26 cellular contexts compared by ENCODE assay signal in genomic region chr6:149701699-149702098, GRCh38. TPM values are rescaled to one million over a fixed set of nuclear protein-coding genes. Genes with fewer than 3 reads are reported as not detected.
A peak's percentile ranks its signal among the peaks of the same experiment; 100 is the strongest.
DNase-seq lines count a peak whose midpoint lies in the region; ATAC-seq, FAIRE-seq and TF ChIP-seq lines count a peak whose summit lies in the region.
"Had no signal": no experiment of that assay in that cellular context is flagged by ENCODE, and none has a peak within 500 bp of the region (broad histone marks: within the 10 kb centered on the region; RNA-seq: fewer than 3 reads in every experiment).

No MANE protein-coding gene starts in this region.

- DNase-seq in MCF 10A (ENCODE audit: unreplicated experiment), result no peak
- no peak for DNase-seq in mammary epithelial cell
- no peak for DNase-seq in K562 (ENCODE audit: extremely low read depth in 1 of 4, low spot score in 3 of 4)
- no peak for DNase-seq in Ammon's horn (ENCODE audit: low spot score)
- no peak for DNase-seq in stimulated activated naive B cell treated with anti-CD40 and anti-IgM and Interleukin-4, amounts not matched to agents 10 μg/mL and 1 μg/mL and 100 μg/mL, for 72 hours
- DNase-seq: 8988T; activated CD4-positive, alpha-beta T cell treated with anti-CD3 and anti-CD28 coated beads, Interleukin-2, amount 50 U/mL, for 48 hours; activated naive CD4-positive, alpha-beta T cell; activated T-cell treated with anti-CD3 and anti-CD28 coated beads for 4 hours; body of pancreas; DMS 273 treated with DMSO at 0.1 percent for 48 hours; islet precursor cell; MV-4-11; NCI-H2029; NCI-H510A treated with DMSO at 0.1 percent for 48 hours; SHP77; T-helper 1 cell; WERI-Rb-1 had no signal

- peaks cover 12% of the 10 kb centered on the region for H3K4me1 ChIP-seq in mammary epithelial cell (ENCODE audit: insufficient read depth, low read length)
- H3K4me1 ChIP-seq in K562 (replicated peaks in 1 of 2; ENCODE audit: control insufficient read depth in 2 of 2, insufficient read depth in 2 of 2, low read length in 2 of 2), result no peaks in the 10 kb centered on the region
- peaks cover 9% of the 10 kb centered on the region for H3K4me1 ChIP-seq in iPS-18a (ENCODE audit: control insufficient read depth, low read depth, low read length)
- H3K4me1 ChIP-seq: body of pancreas had no signal

- H3K9ac ChIP-seq in mammary epithelial cell (ENCODE audit: insufficient read depth, low read length) (no peak overlapping the region), K562 (ENCODE audit: insufficient read depth in 1 of 2, low read depth in 2 of 2, low read length in 2 of 2) (no peak overlapping the region), iPS-18a (ENCODE audit: low read length) (peak overlapping the region; percentile 23)

- H3K4me1 Mint-ChIP-seq in MCF 10A (ENCODE audit: insufficient read depth, unreplicated experiment), result peaks cover 22% of the 10 kb centered on the region
- peaks cover 10 to 12% of the 10 kb centered on the region in 2 donors for H3K4me1 Mint-ChIP-seq in stimulated activated naive B cell treated with anti-CD40 and anti-IgM and Interleukin-4, amounts not matched to agents 10 μg/mL and 1 μg/mL and 100 μg/mL, for 72 hours

- H3K4me3 Mint-ChIP-seq in MCF 10A (ENCODE audit: unreplicated experiment), result no peak overlapping the region
- H3K4me3 Mint-ChIP-seq in stimulated activated naive B cell treated with anti-CD40 and anti-IgM and Interleukin-4, amounts not matched to agents 10 μg/mL and 1 μg/mL and 100 μg/mL, for 72 hours, result no peak overlapping the region
- H3K4me3 Mint-ChIP-seq: memory B cell had no signal

- H3K27ac Mint-ChIP-seq in MCF 10A (ENCODE audit: low read depth, unreplicated experiment), result peak overlapping the region; percentile 44
- H3K27ac Mint-ChIP-seq in stimulated activated naive B cell treated with anti-CD40 and anti-IgM and Interleukin-4, amounts not matched to agents 10 μg/mL and 1 μg/mL and 100 μg/mL, for 72 hours, result no peak overlapping the region
- H3K27ac Mint-ChIP-seq: memory B cell had no signal

- intact Hi-C loops in MCF 10A (cut with micrococcal nuclease) (no loop called here), mammary epithelial cell (cut with micrococcal nuclease) (no loop called here), K562 (cut with micrococcal nuclease) (no loop called here)

- TSS peak; percentile 20 for BruUV-seq in MCF 10A (replicated peaks; lab: Mats Ljungman, UMichigan)
- no TSS peak for BruUV-seq in mammary epithelial cell (replicated peaks; lab: Mats Ljungman, UMichigan)
- BruUV-seq in K562 (replicated peaks; lab: Mats Ljungman, UMichigan), result no TSS peak

- CTCF ChIA-PET in MCF 10A (lab: Yijun Ruan, JAX), result interaction anchor here (0.6 to 0.8 kb wide), 2 partner anchors 15 to 112 kb away, joined by 3 read pairs; no protein-coding TSS in a partner anchor
- CTCF ChIA-PET in mammary epithelial cell (lab: Charles Lee; ENCODE audit: low non-redundant PET), result no interaction called here
- CTCF ChIA-PET in K562 (lab: Yijun Ruan, JAX; ENCODE audit: low intra/inter-chr PET ratio), result no interaction called here

- no peak overlapping the region for H3K4me2 ChIP-seq in mammary epithelial cell (ENCODE audit: insufficient read depth, low read depth, low read length)
- no peak overlapping the region for H3K4me2 ChIP-seq in K562 (ENCODE audit: insufficient read depth, low read length)

- no peaks in the 10 kb centered on the region for H3K27me3 Mint-ChIP-seq in MCF 10A (ENCODE audit: insufficient read depth, unreplicated experiment)
- H3K27me3 Mint-ChIP-seq in stimulated activated naive B cell treated with anti-CD40 and anti-IgM and Interleukin-4, amounts not matched to agents 10 μg/mL and 1 μg/mL and 100 μg/mL, for 72 hours, result no peaks in the 10 kb centered on the region
- H3K27me3 Mint-ChIP-seq: memory B cell had no signal

- POLR2A ChIA-PET in MCF 10A (lab: Yijun Ruan, JAX), result interaction anchor here (4.5 kb wide), 1 partner anchor 15 kb away, joined by 64 read pairs; the partner anchor contains the start of gene LATS1
- POLR2A ChIA-PET in K562 (lab: Yijun Ruan, JAX), result interaction anchor here (0.6 to 2.7 kb wide), 3 partner anchors 10 to 15 kb away, joined by 3 to 14 read pairs (median 4); partner anchors contain the start of gene LATS1

- no peak for ATAC-seq in K562
- ATAC-seq in GM18511 (IDR thresholded peaks at IDR 0.05; ENCODE audit: unreplicated experiment), result no peak
- no peak for ATAC-seq in HG02763 (IDR thresholded peaks at IDR 0.05; ENCODE audit: unreplicated experiment)
- no peak for ATAC-seq in stimulated activated naive B cell treated with anti-CD40 and anti-IgM and Interleukin-4, amounts not matched to agents 10 μg/mL and 1 μg/mL and 100 μg/mL, for 72 hours (replicated peaks)
- ATAC-seq: body of pancreas had no signal

- no peak for TF ChIP-seq RAD21 in K562 (CRISPR knock-in tag; conservative IDR thresholded peaks at IDR 0.05 in 1 of 2, IDR thresholded peaks at IDR 0.05 in 1 of 2)

- 86% methylated on average over 7 of the region's 7 CpGs for WGBS in mammary epithelial cell (ENCODE audit: low coverage, missing lambda C conversion rate)
- 88% methylated on average over 7 of the region's 7 CpGs for WGBS in K562 (ENCODE audit: insufficient coverage, low coverage, missing lambda C conversion rate)

- H3K27me3 ChIP-seq in mammary epithelial cell (ENCODE audit: insufficient read depth, low read length) (no peaks in the 10 kb centered on the region), K562 (ENCODE audit: control insufficient read depth in 2 of 2, insufficient read depth in 2 of 2, low read length in 2 of 2) (no peaks in the 10 kb centered on the region), iPS-18a (ENCODE audit: control insufficient read depth, insufficient read depth, low read length) (no peaks in the 10 kb centered on the region)
- H3K27me3 ChIP-seq: body of pancreas had no signal

- no peak for TF ChIP-seq EP300 in K562 (IDR thresholded peaks at IDR 0.05; ENCODE audit: low read length)

- TF ChIP-seq CTCF in MCF 10A (IDR thresholded peaks at IDR 0.05; ENCODE audit: unreplicated experiment) (no peak), mammary epithelial cell (conservative IDR thresholded peaks at IDR 0.05 in 1 of 2, IDR thresholded peaks at IDR 0.05 in 1 of 2; ENCODE audit: extremely low read depth in 1 of 2, insufficient read depth in 1 of 2, low read depth in 1 of 2, low read length in 2 of 2) (no peak), K562 (IDR thresholded peaks at IDR 0.05 in 2 of 3, conservative IDR thresholded peaks at IDR 0.05 in 1 of 3; ENCODE audit: insufficient read depth in 2 of 3, low read depth in 1 of 3, low read length in 3 of 3) (no peak)

- peaks cover 12% of the 10 kb centered on the region for H3K36me3 Mint-ChIP-seq in MCF 10A (ENCODE audit: insufficient read depth, unreplicated experiment)
- H3K36me3 Mint-ChIP-seq in stimulated activated naive B cell treated with anti-CD40 and anti-IgM and Interleukin-4, amounts not matched to agents 10 μg/mL and 1 μg/mL and 100 μg/mL, for 72 hours, result peaks cover 9 to 10% of the 10 kb centered on the region in 2 donors

- H3K9me1 ChIP-seq in K562 (ENCODE audit: control insufficient read depth, insufficient read depth, low read length), result no peaks in the 10 kb centered on the region

- no peak overlapping the region for H3K27ac ChIP-seq in mammary epithelial cell (ENCODE audit: insufficient read depth, low read depth, low read length)
- no peak overlapping the region for H3K27ac ChIP-seq in K562 (ENCODE audit: extremely low read depth, low read depth, low read length)
- peak overlapping the region; percentile 46 for H3K27ac ChIP-seq in iPS-18a (ENCODE audit: low read length)
- H3K27ac ChIP-seq: body of pancreas, C4-2B, coronary artery, thoracic aorta, WERI-Rb-1 had no signal

- no peaks in the 10 kb centered on the region for H3K9me3 Mint-ChIP-seq in MCF 10A (ENCODE audit: unreplicated experiment)
- no peaks in the 10 kb centered on the region for H3K9me3 Mint-ChIP-seq in stimulated activated naive B cell treated with anti-CD40 and anti-IgM and Interleukin-4, amounts not matched to agents 10 μg/mL and 1 μg/mL and 100 μg/mL, for 72 hours
- H3K9me3 Mint-ChIP-seq: memory B cell had no signal

- no peaks in the 10 kb centered on the region for H4K20me1 ChIP-seq in mammary epithelial cell (ENCODE audit: insufficient read depth, low read length)
- peaks cover 10% of the 10 kb centered on the region; the same call in 1 of the 2 replicates for H4K20me1 ChIP-seq in K562 (replicated peaks; ENCODE audit: control insufficient read depth, insufficient read depth, low read length)

- in situ Hi-C loops in mammary epithelial cell (cut with MboI; ENCODE audit: low sequenced_read_pairs in 2 of 2), result no loop called here
- in situ Hi-C loops in K562 (cut with MboI), result no loop called here

- H3K9me3 ChIP-seq in mammary epithelial cell (replicated peaks; ENCODE audit: insufficient read depth, low read length) (no peaks in the 10 kb centered on the region), K562 (replicated peaks; ENCODE audit: control insufficient read depth, insufficient read depth, low read depth, low read length) (no peaks in the 10 kb centered on the region), iPS-18a (ENCODE audit: control insufficient read depth, low read depth, low read length) (no peaks in the 10 kb centered on the region)
- H3K9me3 ChIP-seq: body of pancreas, thoracic aorta had no signal

- H3K36me3 ChIP-seq in mammary epithelial cell (ENCODE audit: insufficient read depth, low read length) (peaks cover 3% of the 10 kb centered on the region), K562 (ENCODE audit: control insufficient read depth, insufficient read depth, low read length) (peaks cover 58% of the 10 kb centered on the region; the same call in 2 of the 3 replicates), iPS-18a (ENCODE audit: control insufficient read depth, low read depth, low read length) (peaks cover 10% of the 10 kb centered on the region)

- H3K4me3 ChIP-seq in mammary epithelial cell (replicated peaks in 1 of 3; ENCODE audit: insufficient read depth in 1 of 3, low read depth in 2 of 3, low read length in 3 of 3) (no peak overlapping the region), K562 (no peak overlapping the region), iPS-18a (ENCODE audit: low read length) (peak overlapping the region; percentile 43)
- H3K4me3 ChIP-seq: body of pancreas, coronary artery, thoracic aorta had no signal

- H2AFZ ChIP-seq in mammary epithelial cell (ENCODE audit: low read depth, low read length), result no peak overlapping the region
- no peak overlapping the region for H2AFZ ChIP-seq in K562 (ENCODE audit: low read depth, low read length)

- peak; percentile 23 for FAIRE-seq in K562 (lab: Jason Lieb, UNC)
- FAIRE-seq: endothelial cell of umbilical vein had no signal

- dilution Hi-C loops in mammary epithelial cell (cut with HindIII; ENCODE audit: low sequenced_read_pairs), result no loop called here

- peaks cover 85% of the 10 kb centered on the region for H3K79me2 ChIP-seq in mammary epithelial cell (ENCODE audit: insufficient read depth, low read length)
- peaks cover 95% of the 10 kb centered on the region for H3K79me2 ChIP-seq in K562 (ENCODE audit: control insufficient read depth, insufficient read depth, low read length)

- no peak for TF ChIP-seq POLR2A in K562 (conservative IDR thresholded peaks at IDR 0.05)

RNA-seq across cellular contexts. Expression of gene LATS1, which starts 16.2 kb away (rescaled TPM):
- total RNA-seq in MCF 10A (2022), result 28.8 and 34.3 TPM in 2 replicates
- 10 to 100 TPM; 19.8 to 26.6 TPM for total RNA-seq in mammary epithelial cell
- polyA plus RNA-seq in mammary epithelial cell, result 12.6 TPM
- 24.8 TPM for polyA minus RNA-seq in mammary epithelial cell
- 46.5 and 118 TPM in 2 replicates for total RNA-seq in K562 (2011; cell fraction: chromatin; rRNA removed; ENCODE audit: low replicate concordance)
- 23.9 and 24.3 TPM in 2 replicates for total RNA-seq in K562 (2011; cell fraction: nucleolus; rRNA removed)
- total RNA-seq in K562 (2011; cell fraction: nucleoplasm; rRNA removed), result 35.3 and 42.9 TPM in 2 replicates
- 14.0 and 22.5 TPM in 2 replicates for total RNA-seq in K562 (2014; rRNA removed)
- total RNA-seq in K562 (2014; rRNA removed; fragmentation: Illumina TruSeq; extraction: Trizol), result 28.4 and 32.1 TPM in 2 replicates
- total RNA-seq in K562 (2015; rRNA removed; fragmentation: Illumina TruSeq; extraction: Trizol), result 26.5 and 26.6 TPM in 2 replicates
- 33.2 and 36.3 TPM in 2 replicates for total RNA-seq in K562 (2021)
- polyA plus RNA-seq in K562 (2011; rRNA removed), result 18.4 and 24.0 TPM in 2 replicates
- 14.4 and 17.0 TPM in 2 replicates for polyA plus RNA-seq in K562 (2011; cell fraction: cytosol; rRNA removed)
- 21.7 and 22.5 TPM in 2 replicates for polyA plus RNA-seq in K562 (2011; cell fraction: nucleus; rRNA removed)
- polyA plus RNA-seq in K562 (2012), result 15.0 and 16.6 TPM in 2 replicates
- 28.7 and 29.1 TPM in 2 replicates for polyA plus RNA-seq in K562 (2014; fragmentation: Illumina TruSeq; extraction: Trizol)
- 1 to 10 TPM; 5.0 to 5.6 TPM for polyA plus RNA-seq in K562 (2014; fragmentation: Nextera tagmentation; extraction: Ambion mirVana)
- 11.9 and 13.2 TPM in 2 replicates for polyA plus RNA-seq in K562 (2014; rRNA removed)
- 60.3 and 69.3 TPM in 2 replicates for polyA minus RNA-seq in K562 (2011; rRNA and poly(A)+ RNA removed)
- 31.1 and 31.3 TPM in 2 replicates for polyA minus RNA-seq in K562 (2011; cell fraction: cytosol; rRNA and poly(A)+ RNA removed)
- 22.2 and 41.8 TPM in 2 replicates for polyA minus RNA-seq in K562 (2011; cell fraction: nucleus; rRNA and poly(A)+ RNA removed)

RNA-seq across cellular contexts. Expression of gene NUP43, which starts 44.6 kb away (rescaled TPM):
- total RNA-seq in MCF 10A (2022) (47.8 and 50.5 TPM in 2 replicates), mammary epithelial cell (10 to 100 TPM; 29.8 to 51.4 TPM), K562 (2014; rRNA removed) (44.7 and 50.5 TPM in 2 replicates), K562 (2014; rRNA removed; fragmentation: Illumina TruSeq; extraction: Trizol) (112 and 127 TPM in 2 replicates), K562 (2015; rRNA removed; fragmentation: Illumina TruSeq; extraction: Trizol) (78.1 and 83.6 TPM in 2 replicates), K562 (2021) (101 and 103 TPM in 2 replicates)
- polyA plus RNA-seq in mammary epithelial cell (16.7 TPM), K562 (2011; rRNA removed) (112 and 136 TPM in 2 replicates), K562 (2014; fragmentation: Illumina TruSeq; extraction: Trizol) (59.5 and 67.4 TPM in 2 replicates), K562 (2014; fragmentation: Nextera tagmentation; extraction: Ambion mirVana) (10 to 100 TPM; 28.9 to 39.7 TPM), K562 (2014; rRNA removed) (53.1 and 53.4 TPM in 2 replicates)
- polyA minus RNA-seq in mammary epithelial cell, result 69.3 TPM
- 105 and 121 TPM in 2 replicates for total RNA-seq in K562 (2011; cell fraction: chromatin; rRNA removed; ENCODE audit: low replicate concordance)
- total RNA-seq in K562 (2011; cell fraction: nucleolus; rRNA removed), result 31.3 and 32.5 TPM in 2 replicates
- total RNA-seq in K562 (2011; cell fraction: nucleoplasm; rRNA removed), result 51.2 and 83.9 TPM in 2 replicates
- 35.5 and 60.8 TPM in 2 replicates for polyA plus RNA-seq in K562 (2011; cell fraction: cytosol; rRNA removed)
- 52.5 and 59.6 TPM in 2 replicates for polyA plus RNA-seq in K562 (2011; cell fraction: nucleus; rRNA removed)
- polyA plus RNA-seq in K562 (2012), result 38.4 and 46.1 TPM in 2 replicates
- 293 and 318 TPM in 2 replicates for polyA minus RNA-seq in K562 (2011; rRNA and poly(A)+ RNA removed)
- polyA minus RNA-seq in K562 (2011; cell fraction: cytosol; rRNA and poly(A)+ RNA removed), result 67.9 and 134 TPM in 2 replicates
- polyA minus RNA-seq in K562 (2011; cell fraction: nucleus; rRNA and poly(A)+ RNA removed), result 19.9 and 34.4 TPM in 2 replicates

RNA-seq across cellular contexts. Expression of gene PCMT1, which starts 47.8 kb away (rescaled TPM):
- 117 and 121 TPM in 2 replicates for total RNA-seq in MCF 10A (2022)
- 100 to 1,000 TPM; 122 to 124 TPM for total RNA-seq in mammary epithelial cell
- 176 TPM for polyA plus RNA-seq in mammary epithelial cell
- 104 TPM for polyA minus RNA-seq in mammary epithelial cell
- 143 TPM in 2 replicates for total RNA-seq in K562 (2011; cell fraction: chromatin; rRNA removed; ENCODE audit: low replicate concordance)
- total RNA-seq in K562 (2011; cell fraction: nucleolus; rRNA removed), result 190 and 200 TPM in 2 replicates
- 178 and 226 TPM in 2 replicates for total RNA-seq in K562 (2011; cell fraction: nucleoplasm; rRNA removed)
- 302 and 327 TPM in 2 replicates for total RNA-seq in K562 (2014; rRNA removed)
- 235 and 246 TPM in 2 replicates for total RNA-seq in K562 (2014; rRNA removed; fragmentation: Illumina TruSeq; extraction: Trizol)
- total RNA-seq in K562 (2015; rRNA removed; fragmentation: Illumina TruSeq; extraction: Trizol), result 215 and 217 TPM in 2 replicates
- total RNA-seq in K562 (2021), result 231 and 238 TPM in 2 replicates
- polyA plus RNA-seq in K562 (2011; rRNA removed), result 307 and 425 TPM in 2 replicates
- polyA plus RNA-seq in K562 (2011; cell fraction: cytosol; rRNA removed), result 302 and 333 TPM in 2 replicates
- polyA plus RNA-seq in K562 (2011; cell fraction: nucleus; rRNA removed), result 61.1 and 83.0 TPM in 2 replicates
- 178 and 267 TPM in 2 replicates for polyA plus RNA-seq in K562 (2012)
- 303 and 361 TPM in 2 replicates for polyA plus RNA-seq in K562 (2014; fragmentation: Illumina TruSeq; extraction: Trizol)
- 100 to 1,000 TPM; 536 to 541 TPM for polyA plus RNA-seq in K562 (2014; fragmentation: Nextera tagmentation; extraction: Ambion mirVana)
- 411 and 464 TPM in 2 replicates for polyA plus RNA-seq in K562 (2014; rRNA removed)
- 317 and 349 TPM in 2 replicates for polyA minus RNA-seq in K562 (2011; rRNA and poly(A)+ RNA removed)
- 86.4 and 132 TPM in 2 replicates for polyA minus RNA-seq in K562 (2011; cell fraction: cytosol; rRNA and poly(A)+ RNA removed)
- polyA minus RNA-seq in K562 (2011; cell fraction: nucleus; rRNA and poly(A)+ RNA removed), result 29.5 and 35.4 TPM in 2 replicates

RNA-seq across cellular contexts. Expression of gene KATNA1, which starts 53.2 kb away (rescaled TPM):
- 23.2 and 25.8 TPM in 2 replicates for total RNA-seq in MCF 10A (2022)
- 10 to 100 TPM; 19.3 to 21.3 TPM for total RNA-seq in mammary epithelial cell
- polyA plus RNA-seq in mammary epithelial cell, result 12.1 TPM
- polyA minus RNA-seq in mammary epithelial cell, result 39.7 TPM
- 55.2 and 95.6 TPM in 2 replicates for total RNA-seq in K562 (2011; cell fraction: chromatin; rRNA removed; ENCODE audit: low replicate concordance)
- total RNA-seq in K562 (2011; cell fraction: nucleolus; rRNA removed), result 29.5 and 30.9 TPM in 2 replicates
- total RNA-seq in K562 (2011; cell fraction: nucleoplasm; rRNA removed), result 37.0 and 41.8 TPM in 2 replicates
- total RNA-seq in K562 (2014; rRNA removed), result 41.1 and 45.0 TPM in 2 replicates
- total RNA-seq in K562 (2014; rRNA removed; fragmentation: Illumina TruSeq; extraction: Trizol), result 53.5 and 63.0 TPM in 2 replicates
- total RNA-seq in K562 (2015; rRNA removed; fragmentation: Illumina TruSeq; extraction: Trizol), result 40.6 and 44.5 TPM in 2 replicates
- 33.9 and 34.6 TPM in 2 replicates for total RNA-seq in K562 (2021)
- 58.1 and 76.9 TPM in 2 replicates for polyA plus RNA-seq in K562 (2011; rRNA removed)
- 18.7 and 24.8 TPM in 2 replicates for polyA plus RNA-seq in K562 (2011; cell fraction: cytosol; rRNA removed)
- 22.6 and 33.0 TPM in 2 replicates for polyA plus RNA-seq in K562 (2011; cell fraction: nucleus; rRNA removed)
- polyA plus RNA-seq in K562 (2012), result 29.5 and 31.6 TPM in 2 replicates
- 55.0 and 56.7 TPM in 2 replicates for polyA plus RNA-seq in K562 (2014; fragmentation: Illumina TruSeq; extraction: Trizol)
- polyA plus RNA-seq in K562 (2014; fragmentation: Nextera tagmentation; extraction: Ambion mirVana), result 10 to 100 TPM; 22.5 to 33.3 TPM
- 41.8 and 47.5 TPM in 2 replicates for polyA plus RNA-seq in K562 (2014; rRNA removed)
- polyA minus RNA-seq in K562 (2011; rRNA and poly(A)+ RNA removed), result 74.6 and 86.8 TPM in 2 replicates
- 27.4 and 28.3 TPM in 2 replicates for polyA minus RNA-seq in K562 (2011; cell fraction: cytosol; rRNA and poly(A)+ RNA removed)
- polyA minus RNA-seq in K562 (2011; cell fraction: nucleus; rRNA and poly(A)+ RNA removed), result 20.9 and 34.8 TPM in 2 replicates
